Comparison of ENCODE assay signal across 16 cellular contexts in the genomic region with DNA sequence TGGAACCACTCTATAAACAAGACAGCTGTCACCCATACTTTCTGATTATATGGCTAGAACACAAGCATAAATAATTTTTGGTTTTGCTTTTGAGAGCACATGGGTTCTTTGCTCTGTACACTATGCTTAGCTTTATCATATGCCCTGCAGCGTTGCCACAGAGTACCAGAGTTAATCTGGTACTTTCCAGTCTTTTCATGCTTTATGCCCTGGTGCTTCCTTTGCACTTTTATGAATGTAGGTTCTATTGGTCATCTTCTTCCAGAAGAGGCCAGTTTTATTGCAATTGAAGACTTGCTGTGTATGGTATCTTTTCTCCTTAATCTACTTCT. TPM values are rescaled to one million over a fixed set of nuclear protein-coding genes. Genes with fewer than 3 reads are reported as not detected.
DNase-seq lines count a peak whose midpoint lies in the region; ATAC-seq and TF ChIP-seq lines count a peak whose summit lies in the region.
"Had no signal": no experiment of that assay in that cellular context is flagged by ENCODE, and none has a peak within 500 bp of the region (broad histone marks: within the 10 kb centered on the region; RNA-seq: fewer than 3 reads in every experiment).

No MANE protein-coding gene starts in this region.

- no peaks in the 10 kb centered on the region for H3K27me3 Mint-ChIP-seq in stimulated activated naive CD8-positive, alpha-beta T cell treated with anti-CD3 and anti-CD28 coated beads, Interleukin-15, Interleukin-2, amounts not matched to agents 100 ng/mL and 50 ng/mL, for 24 hours
- no peaks in the 10 kb centered on the region for H3K27me3 Mint-ChIP-seq in CD8-positive, alpha-beta T cell (ENCODE audit: low read depth)
- H3K27me3 Mint-ChIP-seq: activated CD4-positive, alpha-beta T cell treated with anti-CD3 and anti-CD28 coated beads, Interleukin-2, amount 10 ng/mL, durations not matched to agents 7 days and 5 days had no signal

- H3K4me1 Mint-ChIP-seq in stimulated activated naive CD8-positive, alpha-beta T cell treated with anti-CD3 and anti-CD28 coated beads, Interleukin-15, Interleukin-2, amounts not matched to agents 100 ng/mL and 50 ng/mL, for 24 hours (ENCODE audit: low read depth), result peaks cover 21% of the 10 kb centered on the region
- H3K4me1 Mint-ChIP-seq in CD8-positive, alpha-beta T cell (ENCODE audit: low read depth), result peaks cover 25% of the 10 kb centered on the region

- H3K27me3 ChIP-seq in RWPE2 (ENCODE audit: insufficient read depth, poor library complexity, severe bottlenecking) (no peaks in the 10 kb centered on the region), lower lobe of right lung (ENCODE audit: low read depth) (no peaks in the 10 kb centered on the region)
- no peaks in the 10 kb centered on the region for H3K27me3 ChIP-seq in CD8-positive, alpha-beta T cell (ENCODE audit: insufficient read depth, low read length)
- H3K27me3 ChIP-seq: SJSA1 had no signal

- peaks cover 7% of the 10 kb centered on the region; the same call in 1 of the 2 replicates for H3K36me3 ChIP-seq in RWPE2 (ENCODE audit: low read depth)
- H3K36me3 ChIP-seq in lower lobe of right lung, result peaks cover 40% of the 10 kb centered on the region
- H3K36me3 ChIP-seq in CD8-positive, alpha-beta T cell (ENCODE audit: insufficient read depth, low read length), result peaks cover 26% of the 10 kb centered on the region
- H3K36me3 ChIP-seq: SJSA1 had no signal

- H3K4me3 Mint-ChIP-seq in stimulated activated naive CD8-positive, alpha-beta T cell treated with anti-CD3 and anti-CD28 coated beads, Interleukin-15, Interleukin-2, amounts not matched to agents 100 ng/mL and 50 ng/mL, for 24 hours, result no peak overlapping the region
- no peak overlapping the region for H3K4me3 Mint-ChIP-seq in CD8-positive, alpha-beta T cell
- H3K4me3 Mint-ChIP-seq: activated CD4-positive, alpha-beta T cell treated with anti-CD3 and anti-CD28 coated beads, Interleukin-2, amount 10 ng/mL, durations not matched to agents 7 days and 5 days; nephron had no signal

- no peaks in the 10 kb centered on the region for H3K9me3 ChIP-seq in RWPE2 (ENCODE audit: severe bottlenecking)
- no peaks in the 10 kb centered on the region for H3K9me3 ChIP-seq in lower lobe of right lung
- H3K9me3 ChIP-seq in CD8-positive, alpha-beta T cell (ENCODE audit: low read length), result no peaks in the 10 kb centered on the region
- H3K9me3 ChIP-seq: SJSA1 had no signal

- H3K27ac ChIP-seq in RWPE2 (ENCODE audit: poor library complexity, severe bottlenecking) (no peak overlapping the region), lower lobe of right lung (no peak overlapping the region)
- no peak overlapping the region for H3K27ac ChIP-seq in CD8-positive, alpha-beta T cell (ENCODE audit: low read depth, low read length)
- H3K27ac ChIP-seq: SJSA1 had no signal

- H3K4me1 ChIP-seq in RWPE2 (ENCODE audit: insufficient read depth, poor library complexity, severe bottlenecking) (no peaks in the 10 kb centered on the region), lower lobe of right lung (no peaks in the 10 kb centered on the region)
- H3K4me1 ChIP-seq in CD8-positive, alpha-beta T cell (ENCODE audit: insufficient read depth, low read length), result no peaks in the 10 kb centered on the region
- H3K4me1 ChIP-seq: SJSA1 had no signal

- TF ChIP-seq CTCF in RWPE2 (IDR thresholded peaks at IDR 0.05; ENCODE audit: poor library complexity, severe bottlenecking) (no peak), lower lobe of right lung (IDR thresholded peaks at IDR 0.05) (no peak)
- TF ChIP-seq CTCF in CD8-positive, alpha-beta T cell (IDR thresholded peaks at IDR 0.05), result no peak

- POLR2A ChIA-PET in CD8-positive, alpha-beta T cell (lab: Charles Lee), result no interaction called here

- peak overlapping the region; percentile 29 for H3K27ac Mint-ChIP-seq in stimulated activated naive CD8-positive, alpha-beta T cell treated with anti-CD3 and anti-CD28 coated beads, Interleukin-15, Interleukin-2, amounts not matched to agents 100 ng/mL and 50 ng/mL, for 24 hours
- H3K27ac Mint-ChIP-seq in CD8-positive, alpha-beta T cell, result no peak overlapping the region
- H3K27ac Mint-ChIP-seq: activated CD4-positive, alpha-beta T cell treated with anti-CD3 and anti-CD28 coated beads, Interleukin-2, amount 10 ng/mL, durations not matched to agents 7 days and 5 days; activated naive CD4-positive, alpha-beta T cell treated with anti-CD3 and anti-CD28 coated beads, Interleukin-2, amount 50 U/mL, for 72 hours; nephron had no signal

- in situ Hi-C loops in ACHN (cut with HindIII; ENCODE audit: low pct_ligation_motif_present, low pct_unique_long_range_greater_than_20kb, low sequenced_read_pairs), result no loop called here

- CTCF ChIA-PET in CD8-positive, alpha-beta T cell (lab: Charles Lee), result interaction anchor here (0.7 kb wide), 1 partner anchor 17 kb away, joined by 3 read pairs; no protein-coding TSS in a partner anchor

- peaks cover 45% of the 10 kb centered on the region for H3K36me3 Mint-ChIP-seq in stimulated activated naive CD8-positive, alpha-beta T cell treated with anti-CD3 and anti-CD28 coated beads, Interleukin-15, Interleukin-2, amounts not matched to agents 100 ng/mL and 50 ng/mL, for 24 hours (ENCODE audit: low read depth)
- peaks cover 61% of the 10 kb centered on the region for H3K36me3 Mint-ChIP-seq in CD8-positive, alpha-beta T cell

- ATAC-seq in stimulated activated naive CD8-positive, alpha-beta T cell treated with anti-CD3 and anti-CD28 coated beads, Interleukin-15, Interleukin-2, amounts not matched to agents 100 U/mL and 50 U/mL, for 24 hours, result no peak
- peak; percentile 48 for ATAC-seq in HG03060 (IDR thresholded peaks at IDR 0.05; ENCODE audit: low read depth, unreplicated experiment)
- 0 out of 3 replicates have a peak, but pooled peaks have one; percentile 19 for ATAC-seq in RWPE2 (ENCODE audit: low read depth)
- ATAC-seq in lower lobe of right lung, result no peak
- no peak for ATAC-seq in left cardiac atrium
- ATAC-seq in CD8-positive, alpha-beta T cell, result no peak
- ATAC-seq: activated naive CD4-positive, alpha-beta T cell treated with anti-CD3 and anti-CD28 coated beads, Interleukin-2, amount 50 U/mL, for 72 hours; HCT116 had no signal

- no peak overlapping the region for H3K4me3 ChIP-seq in RWPE2 (ENCODE audit: severe bottlenecking)
- no peak overlapping the region for H3K4me3 ChIP-seq in lower lobe of right lung
- no peak overlapping the region for H3K4me3 ChIP-seq in CD8-positive, alpha-beta T cell (ENCODE audit: low read depth, low read length)
- H3K4me3 ChIP-seq: SJSA1 had no signal

- no peak for DNase-seq in stimulated activated naive CD8-positive, alpha-beta T cell treated with anti-CD3 and anti-CD28 coated beads, Interleukin-15, Interleukin-2, amounts not matched to agents 100 U/mL and 50 U/mL, for 24 hours
- DNase-seq in RWPE2 (ENCODE audit: low spot score), result no peak
- DNase-seq in lower lobe of right lung, result no peak
- no peak for DNase-seq in left cardiac atrium
- no peak for DNase-seq in ACHN
- DNase-seq in CD8-positive, alpha-beta T cell, result no peak
- DNase-seq: activated CD4-positive, alpha-beta T cell treated with anti-CD3 and anti-CD28 coated beads, Interleukin-2, amount 10 ng/mL, durations not matched to agents 7 days and 5 days; islet precursor cell; NCI-H1417; NCI-H526 had no signal

- no peaks in the 10 kb centered on the region for H3K9me3 Mint-ChIP-seq in stimulated activated naive CD8-positive, alpha-beta T cell treated with anti-CD3 and anti-CD28 coated beads, Interleukin-15, Interleukin-2, amounts not matched to agents 100 ng/mL and 50 ng/mL, for 24 hours
- no peaks in the 10 kb centered on the region for H3K9me3 Mint-ChIP-seq in CD8-positive, alpha-beta T cell
- H3K9me3 Mint-ChIP-seq: activated CD4-positive, alpha-beta T cell treated with anti-CD3 and anti-CD28 coated beads, Interleukin-2, amount 10 ng/mL, durations not matched to agents 7 days and 5 days; activated naive CD4-positive, alpha-beta T cell treated with anti-CD3 and anti-CD28 coated beads, Interleukin-2, amount 50 U/mL, for 72 hours; nephron had no signal

- intact Hi-C loops in lower lobe of right lung (cut with DNase I), result no loop called here
- intact Hi-C loops in left cardiac atrium (cut with DNase I), result loop anchor here in 1 of 2 donors (5.0 kb wide), 1 partner anchor 116 kb away; no protein-coding TSS in a partner anchor
- intact Hi-C loops in CD8-positive, alpha-beta T cell (cut with DNase I, micrococcal nuclease), result no loop called here

RNA-seq across cellular contexts. Expression of gene SHLD1, which starts 20.8 kb away (rescaled TPM):
- total RNA-seq in lower lobe of right lung (6.0 TPM), left cardiac atrium (1 to 10 TPM; 8.9 to 9.3 TPM)
- total RNA-seq in CD8-positive, alpha-beta T cell, result 1 to 10 TPM; 4.2 to 5.9 TPM

Comparison
In these comparisons a context has a peak if more than half of its experiments do, and no peak if none do; other contexts are left out.
1. ATAC-seq: peak in HG03060 (single experiment) and RWPE2 (single experiment); none in stimulated activated naive CD8-positive, alpha-beta T cell treated with anti-CD3 and anti-CD28 coated beads, Interleukin-15, Interleukin-2, amounts not matched to agents 100 U/mL and 50 U/mL, for 24 hours (single experiment), lower lobe of right lung (0 of 2), left cardiac atrium (0 of 2) and CD8-positive, alpha-beta T cell (single experiment).